Comparison of ENCODE assay signal across 32 cellular contexts in genomic region chr3:114331007-114331406, GRCh38. TPM values are rescaled to one million over a fixed set of nuclear protein-coding genes. Genes with fewer than 3 reads are reported as not detected.
A peak's percentile ranks its signal among the peaks of the same experiment; 100 is the strongest.
DNase-seq lines count a peak whose midpoint lies in the region; ATAC-seq and TF ChIP-seq lines count a peak whose summit lies in the region.
"Had no signal": no experiment of that assay in that cellular context is flagged by ENCODE, and none has a peak within 500 bp of the region (broad histone marks: within the 10 kb centered on the region; RNA-seq: fewer than 3 reads in every experiment).

No MANE protein-coding gene starts in this region.

- H3K36me3 Mint-ChIP-seq in CD4-positive, CD25-positive, alpha-beta regulatory T cell = peaks cover 9% of the 10 kb centered on the region
- peaks cover 44% of the 10 kb centered on the region for H3K36me3 Mint-ChIP-seq in CD4-positive, alpha-beta T cell (ENCODE audit: low read depth)
- H3K36me3 Mint-ChIP-seq in memory B cell (peaks cover 14% of the 10 kb centered on the region), MCF 10A (ENCODE audit: insufficient read depth, unreplicated experiment) (peaks cover 9% of the 10 kb centered on the region)

- peak overlapping the region; percentile 56 for H3K4me3 ChIP-seq in CD4-positive, CD25-positive, alpha-beta regulatory T cell (ENCODE audit: low read depth, low read length)
- H3K4me3 ChIP-seq: ovary, SJCRH30, skin epidermis, upper lobe of right lung had no signal

- POLR2A ChIA-PET in CD4-positive, alpha-beta T cell (lab: Charles Lee) = no interaction called here
- POLR2A ChIA-PET in MCF 10A (lab: Yijun Ruan, JAX) = no interaction called here

- H3K9me3 ChIP-seq in CD4-positive, CD25-positive, alpha-beta regulatory T cell (ENCODE audit: control insufficient read depth in 2 of 2, low read length in 2 of 2) = no peaks in the 10 kb centered on the region
- no peaks in the 10 kb centered on the region for H3K9me3 ChIP-seq in CD4-positive, alpha-beta T cell (ENCODE audit: control insufficient read depth, low read length)
- H3K9me3 ChIP-seq: ovary, SJCRH30, upper lobe of right lung had no signal

- ATAC-seq in CD4-positive, CD25-positive, alpha-beta regulatory T cell (ENCODE audit: low read depth in 2 of 2) = no peak
- no peak for ATAC-seq in CD4-positive, alpha-beta T cell (ENCODE audit: poor library complexity)
- ATAC-seq in memory B cell (ENCODE audit: low read depth) = no peak
- ATAC-seq: effector memory CD8-positive, alpha-beta T cell; HCT116; T-helper 17 cell; upper lobe of right lung had no signal

- intact Hi-C loops in CD4-positive, alpha-beta T cell (cut with DNase I, micrococcal nuclease) = loop anchor here in 1 of 2 experiments (5.0 kb wide), 1 partner anchor 119 kb away; no protein-coding TSS in a partner anchor
- intact Hi-C loops in MCF 10A (cut with micrococcal nuclease) = loop anchor here (10.0 kb wide), 1 partner anchor 486 kb away; no protein-coding TSS in a partner anchor

- CTCF ChIA-PET in CD4-positive, alpha-beta T cell (lab: Charles Lee) = interaction anchor here (0.6 to 1.4 kb wide), 2 partner anchors 14 to 40 kb away, joined by 3 read pairs; no protein-coding TSS in a partner anchor
- CTCF ChIA-PET in MCF 10A (lab: Yijun Ruan, JAX) = no interaction called here

- peaks cover 0 to 4% (median 0%) of the 10 kb centered on the region in 7 donors for H3K9me3 Mint-ChIP-seq in CD4-positive, CD25-positive, alpha-beta regulatory T cell
- no peaks in the 10 kb centered on the region for H3K9me3 Mint-ChIP-seq in CD4-positive, alpha-beta T cell
- H3K9me3 Mint-ChIP-seq in memory B cell (no peaks in the 10 kb centered on the region), MCF 10A (ENCODE audit: unreplicated experiment) (no peaks in the 10 kb centered on the region)

- H3K4me3 Mint-ChIP-seq in CD4-positive, CD25-positive, alpha-beta regulatory T cell = peak overlapping the region in 3 of 4 donors; percentile 26 to 76 (median 47)
- H3K4me3 Mint-ChIP-seq in CD4-positive, alpha-beta T cell = no peak overlapping the region
- H3K4me3 Mint-ChIP-seq in memory B cell (no peak overlapping the region), MCF 10A (ENCODE audit: unreplicated experiment) (no peak overlapping the region)
- H3K4me3 Mint-ChIP-seq: T-helper 17 cell had no signal

- peak overlapping the region; percentile 81 for H3K27ac ChIP-seq in CD4-positive, CD25-positive, alpha-beta regulatory T cell (ENCODE audit: insufficient read depth, low read length, poor library complexity, severe bottlenecking)
- H3K27ac ChIP-seq in CD4-positive, alpha-beta T cell (ENCODE audit: low read depth, low read length) = no peak overlapping the region
- peak overlapping the region; percentile 46 for H3K27ac ChIP-seq in angular gyrus (ENCODE audit: low read depth, low read length)
- H3K27ac ChIP-seq: C4-2B, ovary, SJCRH30, upper lobe of right lung had no signal

- H3K4me1 ChIP-seq in CD4-positive, CD25-positive, alpha-beta regulatory T cell (ENCODE audit: control insufficient read depth, insufficient read depth, low read length, poor library complexity, severe bottlenecking) = peaks cover 91% of the 10 kb centered on the region
- H3K4me1 ChIP-seq: SJCRH30, upper lobe of right lung had no signal

- no peaks in the 10 kb centered on the region for H3K27me3 ChIP-seq in CD4-positive, CD25-positive, alpha-beta regulatory T cell (ENCODE audit: control insufficient read depth, insufficient read depth, low read length)
- H3K27me3 ChIP-seq in CD4-positive, alpha-beta T cell (ENCODE audit: control insufficient read depth, insufficient read depth, low read length) = no peaks in the 10 kb centered on the region
- H3K27me3 ChIP-seq: ovary, SJCRH30, upper lobe of right lung had no signal

- peak overlapping the region; percentile 91 to 96 (median 94) for H3K27ac Mint-ChIP-seq in CD4-positive, CD25-positive, alpha-beta regulatory T cell
- H3K27ac Mint-ChIP-seq in CD4-positive, alpha-beta T cell = peak overlapping the region; percentile 81
- peak overlapping the region; percentile 50 for H3K27ac Mint-ChIP-seq in memory B cell
- no peak overlapping the region for H3K27ac Mint-ChIP-seq in MCF 10A (ENCODE audit: low read depth, unreplicated experiment)
- H3K27ac Mint-ChIP-seq: T-helper 17 cell had no signal

- H3K27me3 Mint-ChIP-seq in CD4-positive, CD25-positive, alpha-beta regulatory T cell = no peaks in the 10 kb centered on the region
- no peaks in the 10 kb centered on the region for H3K27me3 Mint-ChIP-seq in CD4-positive, alpha-beta T cell
- no peaks in the 10 kb centered on the region for H3K27me3 Mint-ChIP-seq in memory B cell
- H3K27me3 Mint-ChIP-seq in MCF 10A (ENCODE audit: insufficient read depth, unreplicated experiment) = no peaks in the 10 kb centered on the region
- H3K27me3 Mint-ChIP-seq: effector memory CD8-positive, alpha-beta T cell; T-helper 17 cell had no signal

- peaks cover 62 to 93% (median 79%) of the 10 kb centered on the region in 4 donors for H3K4me1 Mint-ChIP-seq in CD4-positive, CD25-positive, alpha-beta regulatory T cell
- H3K4me1 Mint-ChIP-seq in CD4-positive, alpha-beta T cell (ENCODE audit: low read depth) = peaks cover 57% of the 10 kb centered on the region
- H3K4me1 Mint-ChIP-seq in memory B cell = peaks cover 26% of the 10 kb centered on the region
- no peaks in the 10 kb centered on the region for H3K4me1 Mint-ChIP-seq in MCF 10A (ENCODE audit: insufficient read depth, unreplicated experiment)

- no TSS peak for BruUV-seq in MCF 10A (replicated peaks; lab: Mats Ljungman, UMichigan)

- no peak for TF ChIP-seq CTCF in CD4-positive, alpha-beta T cell (IDR thresholded peaks at IDR 0.05)
- TF ChIP-seq CTCF in MCF 10A (IDR thresholded peaks at IDR 0.05; ENCODE audit: unreplicated experiment) = no peak

- no peaks in the 10 kb centered on the region for H3K36me3 ChIP-seq in CD4-positive, CD25-positive, alpha-beta regulatory T cell (ENCODE audit: control insufficient read depth, insufficient read depth, low read length)
- H3K36me3 ChIP-seq: ovary, upper lobe of right lung had no signal

- no peak for DNase-seq in CD4-positive, CD25-positive, alpha-beta regulatory T cell
- no peak for DNase-seq in CD4-positive, alpha-beta T cell
- DNase-seq in memory B cell (ENCODE audit: low spot score in 2 of 2) (no peak), SW480 (ENCODE audit: low spot score) (no peak), AG08395 (ENCODE audit: low spot score) (no peak), MCF 10A (ENCODE audit: unreplicated experiment) (no peak)
- DNase-seq: activated CD4-positive, alpha-beta T cell treated with anti-CD3 and anti-CD28 coated beads for 4 hours; activated CD8-positive, alpha-beta memory T cell treated with anti-CD3 and anti-CD28 coated beads, Interleukin-2, amount 50 U/mL, for 4 hours; activated effector memory CD4-positive, alpha-beta T cell treated with anti-CD3 and anti-CD28 coated beads, Interleukin-2, amount 50 U/mL, for 16 hours; anterior cingulate cortex; cortex of kidney; effector memory CD8-positive, alpha-beta T cell; erythroblast; head of caudate nucleus; NCI-H1105 treated with DMSO at 0.1 percent for 48 hours; NCI-H2029 treated with DMSO at 0.1 percent for 48 hours; NCI-H345; NCI-H82; ovary; SJCRH30; stimulated activated CD8-positive, alpha-beta memory T cell treated with anti-CD3 and anti-CD28 coated beads, Interleukin-4, amount 100 ng/mL, for 48 hours; T-helper 17 cell; upper lobe of right lung had no signal

RNA-seq across cellular contexts. Expression of gene TIGIT, which starts 37.2 kb away (rescaled TPM):
- total RNA-seq in CD4-positive, CD25-positive, alpha-beta regulatory T cell = 72.8 TPM
- polyA plus RNA-seq in CD4-positive, CD25-positive, alpha-beta regulatory T cell = 100 to 1,000 TPM; 210 to 246 (median 236) TPM
- 1 to 10 TPM; 3.5 to 4.2 TPM for total RNA-seq in CD4-positive, alpha-beta T cell
- not detected in 2 replicates for total RNA-seq in MCF 10A (2022)
- total RNA-seq: bronchial epithelial cell, kidney epithelial cell, lung microvascular endothelial cell, renal cortical epithelial cell, RPMI7951 had no signal

Comparison
In these comparisons a context has a peak if more than half of its experiments do, and no peak if none do; other contexts are left out.
1. H3K4me3 Mint-ChIP-seq: peak in CD4-positive, CD25-positive, alpha-beta regulatory T cell (3 of 4); none in CD4-positive, alpha-beta T cell (single experiment), memory B cell (single experiment) and MCF 10A (single experiment).
2. RNA of gene TIGIT, which starts 37.2 kb away (total RNA-seq): 72.8 TPM in CD4-positive, CD25-positive, alpha-beta regulatory T cell (single experiment); 3.5 to 4.2 TPM in CD4-positive, alpha-beta T cell and not detected in MCF 10A; every median in the first group is over 10 times any median in the second.